21 cellular contexts compared by ENCODE assay signal in genomic region chr18:44450220-44450619, GRCh38.
"Had no signal": no experiment of that assay in that cellular context is flagged by ENCODE, and none has a peak within 500 bp of the region (broad histone marks: within the 10 kb centered on the region; RNA-seq: fewer than 3 reads in every experiment).

No MANE protein-coding gene starts in this region.

- DNase-seq: activated B cell treated with CpG ODN at 0.5 μM for 24 hours; activated CD4-positive, alpha-beta T cell treated with anti-CD3 and anti-CD28 coated beads for 36 hours; activated CD4-positive, alpha-beta T cell treated with anti-CD3 and anti-CD28 coated beads, Interleukin-2, amount 50 U/mL, for 4 hours; activated CD8-positive, alpha-beta memory T cell treated with anti-CD3 and anti-CD28 coated beads, Interleukin-2, amount 50 U/mL, for 48 hours; activated naive CD4-positive, alpha-beta T cell treated with Interleukin-2 at 50 U/mL for 16 hours; activated naive CD8-positive, alpha-beta T cell treated with anti-CD3 and anti-CD28 coated beads for 36 hours; activated T-cell treated with anti-CD3 and anti-CD28 coated beads, Interleukin-2, amount 50 U/mL, for 48 hours; colonic mucosa; esophagus squamous epithelium; gastrocnemius medialis; hypothalamus; nephron progenitor cell; nucleus accumbens; right lobe of liver; small intestine; stimulated activated CD4-positive, alpha-beta T cell treated with anti-CD3 and anti-CD28 coated beads, Interleukin-15, amount 100 ng/mL, for 24 hours; stomach; T1000; transverse colon had no signal

- H3K27me3 ChIP-seq: colonic mucosa, esophagus squamous epithelium, gastrocnemius medialis, right lobe of liver, stomach, transverse colon had no signal

- H3K79me2 ChIP-seq: parathyroid adenoma had no signal

- H3K36me3 ChIP-seq: colonic mucosa, esophagus squamous epithelium, gastrocnemius medialis, right lobe of liver, stomach, transverse colon had no signal

- ATAC-seq: activated CD4-positive, alpha-beta T cell treated with anti-CD3 and anti-CD28 coated beads for 36 hours; gastrocnemius medialis; right lobe of liver; stimulated activated memory B cell treated with anti-CD40 and anti-IgM and Interleukin-4, amounts not matched to agents 10 μg/mL and 1 μg/mL and 100 μg/mL, for 72 hours had no signal

- H3K4me1 ChIP-seq: colonic mucosa, esophagus squamous epithelium, gastrocnemius medialis, right lobe of liver, stomach, transverse colon had no signal

- H3K9ac ChIP-seq: parathyroid adenoma had no signal

- H3K4me3 ChIP-seq: colonic mucosa, esophagus squamous epithelium, gastrocnemius medialis, right lobe of liver, stomach, transverse colon had no signal

- H3K27ac ChIP-seq: colonic mucosa, esophagus squamous epithelium, gastrocnemius medialis, parathyroid adenoma, right lobe of liver, stomach, transverse colon had no signal

- H3K9me3 ChIP-seq: colonic mucosa, esophagus squamous epithelium, gastrocnemius medialis, right lobe of liver, stomach, transverse colon had no signal
